ENCODE assay signal across 8 cellular contexts in genomic region chr11:76380161-76380976, GRCh38. TPM values are rescaled to one million over a fixed set of nuclear protein-coding genes. Genes with fewer than 3 reads are reported as not detected.
A peak's percentile ranks its signal among the peaks of the same experiment; 100 is the strongest.
DNase-seq lines count a peak whose midpoint lies in the region; ATAC-seq, FAIRE-seq and TF ChIP-seq lines count a peak whose summit lies in the region.

No MANE protein-coding gene starts in this region.

- ATAC-seq in GM19023 (IDR thresholded peaks at IDR 0.05; ENCODE audit: unreplicated experiment) (peak; percentile 23), HG03520 (IDR thresholded peaks at IDR 0.05; ENCODE audit: unreplicated experiment) (peak; percentile 22), left lung (peak; percentile 0)

- POLR2A ChIA-PET in AG04450 (lab: Yijun Ruan, JAX): interaction anchor here (0.7 kb wide), 1 partner anchor 13 kb away, joined by 5 read pairs; no protein-coding TSS in a partner anchor

- intact Hi-C loops in left lung (cut with DNase I): no loop called here

- H3K36me3 ChIP-seq in bronchial epithelial cell (ENCODE audit: control insufficient read depth, insufficient read depth, low read length): no peaks in the 10 kb centered on the region
- H3K36me3 ChIP-seq in left lung: no peaks in the 10 kb centered on the region

- TF ChIP-seq CTCF in AG04450 (IDR thresholded peaks at IDR 0.05; ENCODE audit: low read depth, low read length) (0 out of 2 replicates have a peak, but pooled peaks have one; percentile 3), VCaP (conservative IDR thresholded peaks at IDR 0.05) (no peak), bronchial epithelial cell (IDR thresholded peaks at IDR 0.05; ENCODE audit: insufficient read depth, low read length, severe bottlenecking) (no peak), left lung (IDR thresholded peaks at IDR 0.05) (no peak)

- H3K4me3 ChIP-seq in AG04450 (ENCODE audit: low read depth, low read length): peak overlapping the region; percentile 85
- peak overlapping the region; percentile 83 for H3K4me3 ChIP-seq in bronchial epithelial cell (ENCODE audit: low read depth, low read length)
- peak overlapping the region; percentile 87 to 93 for H3K4me3 ChIP-seq in left lung

- H3K4me1 ChIP-seq in left lung: peaks cover 16 to 51% of the 10 kb centered on the region in 2 donors

- H3K27ac ChIP-seq in AG04450 (ENCODE audit: low read depth, low read length) (peak overlapping the region; percentile 48), VCaP (peak overlapping the region; percentile 94), left lung (peak overlapping the region; percentile 78 to 88)

- CTCF ChIA-PET in AG04450 (lab: Charles Lee): interaction anchor here (0.6 to 0.7 kb wide), 2 partner anchors 46 to 483 kb away, joined by 3 read pairs; no protein-coding TSS in a partner anchor

- no peaks in the 10 kb centered on the region for H3K9me3 ChIP-seq in AG04450 (ENCODE audit: control insufficient read depth, insufficient read depth, low read length)
- H3K9me3 ChIP-seq in left lung: no peaks in the 10 kb centered on the region

- DNase-seq in AG04450 (ENCODE audit: low read depth, low spot score) (no peak), bronchial epithelial cell (ENCODE audit: low read depth) (peak; percentile 23), left lung (peak; percentile 46 to 88), NCI-H2081 treated with DMSO at 0.1 percent for 48 hours (lab: John Stamatoyannopoulos, UW) (no peak)
- peak; percentile 75 for DNase-seq in stimulated activated CD4-positive, alpha-beta T cell treated with anti-CD3 and anti-CD28 coated beads, Interleukin-4, amount 100 ng/mL, for 24 hours

- no peak for FAIRE-seq in bronchial epithelial cell (lab: Jason Lieb, UNC)

- no peaks in the 10 kb centered on the region for H3K27me3 ChIP-seq in AG04450 (ENCODE audit: control insufficient read depth, insufficient read depth, low read length)
- no peaks in the 10 kb centered on the region for H3K27me3 ChIP-seq in bronchial epithelial cell (ENCODE audit: control insufficient read depth, insufficient read depth, low read length)
- no peaks in the 10 kb centered on the region for H3K27me3 ChIP-seq in left lung

RNA-seq across cellular contexts. Expression of gene THAP12, which starts 0.6 kb away (rescaled TPM):
- polyA plus RNA-seq in AG04450 (2011; rRNA removed): 38.2 and 54.7 TPM in 2 replicates
- 14.0 and 26.7 TPM in 2 replicates for polyA minus RNA-seq in AG04450 (2011; rRNA and poly(A)+ RNA removed)
- total RNA-seq in bronchial epithelial cell (35.3 and 42.9 TPM in 2 replicates), left lung (10 to 100 TPM; 27.1 to 35.6 TPM)

RNA-seq across cellular contexts. Expression of gene GVQW3, which starts 0.8 kb away (rescaled TPM):
- 1.6 and 1.7 TPM in 2 replicates for polyA plus RNA-seq in AG04450 (2011; rRNA removed)
- 1.9 and 2.4 TPM in 2 replicates for polyA minus RNA-seq in AG04450 (2011; rRNA and poly(A)+ RNA removed)
- total RNA-seq in bronchial epithelial cell (0.26 TPM in 2 replicates), left lung (1 to 10 TPM; 1.4 to 2.9 TPM)

Comparison
In these comparisons a context has a peak if more than half of its experiments do, and no peak if none do; other contexts are left out.
1. DNase-seq: peak in bronchial epithelial cell (single experiment), left lung (2 of 2) and stimulated activated CD4-positive, alpha-beta T cell treated with anti-CD3 and anti-CD28 coated beads, Interleukin-4, amount 100 ng/mL, for 24 hours (single experiment); none in AG04450 (single experiment) and NCI-H2081 treated with DMSO at 0.1 percent for 48 hours (single experiment).
2. Peak in every context shown above with its lines, with median percentiles within 50 percentile points of each other: H3K27ac ChIP-seq, H3K4me3 ChIP-seq and ATAC-seq.